19 cellular contexts compared by ENCODE assay signal in the genomic region with DNA sequence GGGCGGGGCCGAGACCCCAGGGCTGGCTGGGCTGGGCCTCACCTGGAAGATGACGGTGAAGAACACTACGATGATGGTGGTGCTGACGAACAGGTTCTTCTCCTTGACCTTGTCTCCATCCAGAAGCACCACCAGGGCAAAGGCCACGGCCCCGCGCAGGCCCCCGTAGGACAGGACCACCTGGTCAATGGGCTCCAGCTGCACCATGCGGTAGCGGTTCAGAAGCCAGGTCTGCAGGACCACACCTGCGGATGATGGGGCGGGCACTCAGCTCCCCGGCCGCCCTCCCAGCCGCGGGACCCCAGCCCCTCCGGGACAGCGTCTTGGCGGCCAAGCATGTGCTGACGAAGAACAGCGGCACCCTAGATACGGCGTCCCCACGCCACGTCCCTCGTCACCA. TPM values are rescaled to one million over a fixed set of nuclear protein-coding genes. Genes with fewer than 3 reads are reported as not detected.
A peak's percentile ranks its signal among the peaks of the same experiment; 100 is the strongest.
DNase-seq lines count a peak whose midpoint lies in the region; ATAC-seq and TF ChIP-seq lines count a peak whose summit lies in the region.
"Had no signal": no experiment of that assay in that cellular context is flagged by ENCODE, and none has a peak within 500 bp of the region (broad histone marks: within the 10 kb centered on the region; RNA-seq: fewer than 3 reads in every experiment).

No MANE protein-coding gene starts in this region.

- POLR2A ChIA-PET in IMR-90 (lab: Charles Lee; ENCODE audit: unreplicated experiment), result no interaction called here

- H2BK15ac ChIP-seq in IMR-90 (ENCODE audit: low read depth, low read length), result no peak overlapping the region

- H4K5ac ChIP-seq in IMR-90 (ENCODE audit: low read depth, low read length), result no peak overlapping the region

- no peaks in the 10 kb centered on the region; the same call in 1 of the 2 replicates for H4K20me1 ChIP-seq in IMR-90 (ENCODE audit: insufficient read depth, low read length)

- peak overlapping the region; percentile 28 for H2AK9ac ChIP-seq in IMR-90 (replicated peaks; ENCODE audit: low read depth, low read length, poor library complexity)

- TF ChIP-seq CTCF in IMR-90 (conservative IDR thresholded peaks at IDR 0.05; ENCODE audit: low read depth, low read length) (no peak), osteocyte (IDR thresholded peaks at IDR 0.05) (no peak)

- peaks cover 28 to 76% of the 10 kb centered on the region in 2 donors for H3K27me3 Mint-ChIP-seq in stimulated activated naive B cell treated with anti-CD40 and anti-IgM and Interleukin-4, amounts not matched to agents 10 μg/mL and 1 μg/mL and 100 μg/mL, for 72 hours
- H3K27me3 Mint-ChIP-seq in osteocyte (ENCODE audit: unreplicated experiment), result no peaks in the 10 kb centered on the region

- no peak overlapping the region for H3K9ac ChIP-seq in IMR-90 (ENCODE audit: low read depth, low read length)

- H3K23ac ChIP-seq in IMR-90 (ENCODE audit: low read depth, low read length), result no peak overlapping the region

- no peaks in the 10 kb centered on the region for H3K36me3 ChIP-seq in IMR-90 (ENCODE audit: control insufficient read depth, insufficient read depth, low read length)

- DNase-seq in right cardiac atrium, result peak in 2 of 3 donors; percentile 44 to 55
- no peak for DNase-seq in left cardiac atrium
- DNase-seq in IMR-90, result no peak
- no peak for DNase-seq in stimulated activated naive B cell treated with anti-CD40 and anti-IgM and Interleukin-4, amounts not matched to agents 10 μg/mL and 1 μg/mL and 100 μg/mL, for 72 hours
- no peak for DNase-seq in superior temporal gyrus (ENCODE audit: extremely low spot score)
- DNase-seq in osteocyte (ENCODE audit: extremely low spot score, unreplicated experiment), result no peak
- DNase-seq: AML-193; Caco-2; Calu3; CD4-positive, alpha-beta T cell; CD8-positive, alpha-beta T cell; DMS79 treated with DMSO at 0.1 percent for 48 hours; GF-D8 had no signal

- TF ChIP-seq RAD21 in IMR-90 (IDR thresholded peaks at IDR 0.05; ENCODE audit: low read length), result no peak

- H2BK120ac ChIP-seq in IMR-90 (ENCODE audit: low read depth, low read length), result no peak overlapping the region

- H2AFZ ChIP-seq in IMR-90 (replicated peaks; ENCODE audit: low read length, poor library complexity), result no peak overlapping the region

- H3K9me3 Mint-ChIP-seq in stimulated activated naive B cell treated with anti-CD40 and anti-IgM and Interleukin-4, amounts not matched to agents 10 μg/mL and 1 μg/mL and 100 μg/mL, for 72 hours, result peaks cover 0 to 3% of the 10 kb centered on the region in 2 donors
- H3K9me3 Mint-ChIP-seq in osteocyte (ENCODE audit: unreplicated experiment), result no peaks in the 10 kb centered on the region
- H3K9me3 Mint-ChIP-seq: CD4-positive, alpha-beta T cell; CD8-positive, alpha-beta T cell had no signal

- no TSS peak for BruUV-seq in IMR-90 (replicated peaks; lab: Mats Ljungman, UMichigan)

- no peak overlapping the region for H2BK5ac ChIP-seq in IMR-90 (ENCODE audit: low read depth, low read length, poor library complexity, severe bottlenecking)

- H3K4me3 ChIP-seq in right cardiac atrium (ENCODE audit: low read length) (no peak overlapping the region), IMR-90 (ENCODE audit: insufficient read depth, low read depth, low read length) (no peak overlapping the region)
- H3K4me3 ChIP-seq: A549 had no signal

- H3K79me1 ChIP-seq in IMR-90 (ENCODE audit: low read depth in 1 of 2, low read length in 2 of 2), result no peaks in the 10 kb centered on the region

- no peak overlapping the region for H3K56ac ChIP-seq in IMR-90 (ENCODE audit: extremely low read depth, insufficient read depth, low read length)

- no peak overlapping the region for H2BK20ac ChIP-seq in IMR-90 (ENCODE audit: low read depth, low read length)

- no peak overlapping the region for H3K18ac ChIP-seq in IMR-90 (ENCODE audit: low read depth, low read length)

- dilution Hi-C loops in IMR-90 (cut with HindIII; ENCODE audit: low sequenced_read_pairs, unreplicated experiment), result no loop called here

- no peak overlapping the region for H2AK5ac ChIP-seq in IMR-90 (ENCODE audit: low read depth, low read length)

- intact Hi-C loops in right cardiac atrium (cut with DNase I), result no loop called here
- intact Hi-C loops in left cardiac atrium (cut with DNase I), result no loop called here
- intact Hi-C loops in IMR-90 (cut with micrococcal nuclease), result no loop called here

- CTCF ChIA-PET in IMR-90 (lab: Yijun Ruan, JAX), result no interaction called here

- peak overlapping the region; percentile 11 to 17 for H3K4me3 Mint-ChIP-seq in stimulated activated naive B cell treated with anti-CD40 and anti-IgM and Interleukin-4, amounts not matched to agents 10 μg/mL and 1 μg/mL and 100 μg/mL, for 72 hours
- no peak overlapping the region for H3K4me3 Mint-ChIP-seq in osteocyte (ENCODE audit: unreplicated experiment)
- H3K4me3 Mint-ChIP-seq: B cell; CD4-positive, alpha-beta T cell; CD8-positive, alpha-beta T cell had no signal

- in situ Hi-C loops in IMR-90 (cut with MboI; ENCODE audit: low sequenced_read_pairs), result no loop called here

- peak overlapping the region; percentile 69 for H3K27ac Mint-ChIP-seq in stimulated activated naive B cell treated with anti-CD40 and anti-IgM and Interleukin-4, amounts not matched to agents 10 μg/mL and 1 μg/mL and 100 μg/mL, for 72 hours
- H3K27ac Mint-ChIP-seq in osteocyte (ENCODE audit: unreplicated experiment), result no peak overlapping the region
- H3K27ac Mint-ChIP-seq: B cell; CD4-positive, alpha-beta T cell; CD8-positive, alpha-beta T cell had no signal

- H4K8ac ChIP-seq in IMR-90 (ENCODE audit: low read depth in 2 of 2, low read length in 2 of 2), result no peak overlapping the region

- H3K4me1 ChIP-seq in right cardiac atrium (ENCODE audit: control insufficient read depth, insufficient read depth, low read length) (no peaks in the 10 kb centered on the region), IMR-90 (ENCODE audit: control insufficient read depth, insufficient read depth, low read length) (no peaks in the 10 kb centered on the region)
- H3K4me1 ChIP-seq: A549, Caco-2 had no signal

- H3K9me3 ChIP-seq in right cardiac atrium (ENCODE audit: control insufficient read depth, low read length) (no peaks in the 10 kb centered on the region), IMR-90 (ENCODE audit: control insufficient read depth, insufficient read depth, low read length) (no peaks in the 10 kb centered on the region)
- H3K9me3 ChIP-seq: A549, Caco-2 had no signal

- no peak for TF ChIP-seq POLR2A in IMR-90 (IDR thresholded peaks at IDR 0.05; ENCODE audit: low read depth, low read length)

- ATAC-seq in right cardiac atrium, result no peak
- no peak for ATAC-seq in left cardiac atrium
- ATAC-seq in IMR-90 (ENCODE audit: low read depth), result no peak
- peak; percentile 2 for ATAC-seq in esophagus mucosa
- ATAC-seq in stimulated activated naive B cell treated with anti-CD40 and anti-IgM and Interleukin-4, amounts not matched to agents 10 μg/mL and 1 μg/mL and 100 μg/mL, for 72 hours (replicated peaks), result no peak
- ATAC-seq in GM19395 (IDR thresholded peaks at IDR 0.05; ENCODE audit: unreplicated experiment), result no peak
- ATAC-seq: A549; CD8-positive, alpha-beta T cell had no signal

- H4K91ac ChIP-seq in IMR-90 (ENCODE audit: insufficient read depth, low read depth, low read length), result no peak overlapping the region

- H3K36me3 Mint-ChIP-seq in stimulated activated naive B cell treated with anti-CD40 and anti-IgM and Interleukin-4, amounts not matched to agents 10 μg/mL and 1 μg/mL and 100 μg/mL, for 72 hours, result peaks cover 29% of the 10 kb centered on the region in 2 donors
- H3K36me3 Mint-ChIP-seq in osteocyte (ENCODE audit: unreplicated experiment), result no peaks in the 10 kb centered on the region
- H3K36me3 Mint-ChIP-seq: CD8-positive, alpha-beta T cell had no signal

- H3K27me3 ChIP-seq in right cardiac atrium (ENCODE audit: control insufficient read depth, insufficient read depth), result no peaks in the 10 kb centered on the region
- peaks cover 2% of the 10 kb centered on the region; the same call in 1 of the 2 replicates for H3K27me3 ChIP-seq in IMR-90 (ENCODE audit: control insufficient read depth, insufficient read depth, low read length)

- H3K4ac ChIP-seq in IMR-90 (ENCODE audit: low read depth, low read length), result no peak overlapping the region

- no peaks in the 10 kb centered on the region for H3K9me1 ChIP-seq in IMR-90 (ENCODE audit: insufficient read depth, low read length)

- H3K4me1 Mint-ChIP-seq in stimulated activated naive B cell treated with anti-CD40 and anti-IgM and Interleukin-4, amounts not matched to agents 10 μg/mL and 1 μg/mL and 100 μg/mL, for 72 hours, result peaks cover 16 to 38% of the 10 kb centered on the region in 2 donors
- no peaks in the 10 kb centered on the region for H3K4me1 Mint-ChIP-seq in osteocyte (ENCODE audit: unreplicated experiment)
- H3K4me1 Mint-ChIP-seq: B cell had no signal

- WGBS in right cardiac atrium, result 91% methylated on average over 27 of the region's 27 CpGs
- WGBS in IMR-90 (ENCODE audit: extremely low coverage in 2 of 2, insufficient read length in 1 of 2), 2 experiments, result 95% methylated on average over 21 of the region's 27 CpGs; no CpG with 5 or more reads in 1 of the 2 experiments

- H3K27ac ChIP-seq in right cardiac atrium (ENCODE audit: low read length) (no peak overlapping the region), IMR-90 (ENCODE audit: insufficient read depth, low read length) (no peak overlapping the region)
- H3K27ac ChIP-seq: 22Rv1, A549, C4-2B had no signal

- H3K4me2 ChIP-seq in IMR-90 (ENCODE audit: low read depth, low read length), result no peak overlapping the region
- H3K4me2 ChIP-seq: A549 had no signal

- no peak overlapping the region for H3K14ac ChIP-seq in IMR-90 (replicated peaks; ENCODE audit: low read depth, low read length)

TF ChIP-seq in IMR-90, 13 proteins besides CTCF, POLR2A, EP300 and RAD21 (continues in another document):
- no peak for TF ChIP-seq RFX5 (IDR thresholded peaks at IDR 0.05; ENCODE audit: low read depth, low read length)

RNA-seq across cellular contexts. Expression of gene EXOC3, which starts 39.5 kb away (rescaled TPM):
- total RNA-seq in right cardiac atrium (10 to 100 TPM; 42.4 to 50.2 (median 46.5) TPM), left cardiac atrium (10 to 100 TPM; 41.4 to 42.3 TPM), IMR-90 (2012; rRNA removed) (47.5 and 50.8 TPM in 2 replicates), esophagus mucosa (37.4 TPM), osteocyte (70.0 and 81.4 TPM in 2 replicates)
- polyA plus RNA-seq in right cardiac atrium (30.1 TPM), IMR-90 (2012; rRNA removed) (34.0 and 35.1 TPM in 2 replicates)
- 15.1 and 18.7 TPM in 2 replicates for polyA plus RNA-seq in IMR-90 (2012; cell fraction: cytosol; rRNA removed)
- 108 and 144 TPM in 2 replicates for polyA plus RNA-seq in IMR-90 (2012; cell fraction: nucleus; rRNA removed; ENCODE audit: low replicate concordance)

RNA-seq across cellular contexts. Expression of gene SLC9A3, which starts 41.7 kb away (rescaled TPM):
- total RNA-seq in right cardiac atrium (1 to 10 TPM in 2 of 4 donors, under 1 TPM in 2; 0.94 to 1.1 (median 0.99) TPM), left cardiac atrium (under 1 TPM; 0.77 to 0.99 TPM), IMR-90 (2012; rRNA removed) (0.56 and 0.72 TPM in 2 replicates), esophagus mucosa (1.6 TPM), osteocyte (1.2 and 1.7 TPM in 2 replicates)
- polyA plus RNA-seq in right cardiac atrium (1.1 TPM), IMR-90 (2012; rRNA removed) (1.3 and 1.5 TPM in 2 replicates)
- polyA plus RNA-seq in IMR-90 (2012; cell fraction: cytosol; rRNA removed), result 1.0 and 1.8 TPM in 2 replicates
- polyA plus RNA-seq in IMR-90 (2012; cell fraction: nucleus; rRNA removed; ENCODE audit: low replicate concordance), result 2.0 and 2.3 TPM in 2 replicates

Comparison
In these comparisons a context has a peak if more than half of its experiments do, and no peak if none do; other contexts are left out.
1. DNase-seq: peak in right cardiac atrium (2 of 3); none in left cardiac atrium (single experiment), IMR-90 (single experiment), stimulated activated naive B cell treated with anti-CD40 and anti-IgM and Interleukin-4, amounts not matched to agents 10 μg/mL and 1 μg/mL and 100 μg/mL, for 72 hours (single experiment), superior temporal gyrus (single experiment) and osteocyte (single experiment).